Comparison of ENCODE assay signal across 40 cellular contexts in genomic region chr3:141862279-141862816, GRCh38.
"Had no signal": no experiment of that assay in that cellular context is flagged by ENCODE, and none has a peak within 500 bp of the region (broad histone marks: within the 10 kb centered on the region; RNA-seq: fewer than 3 reads in every experiment).

No MANE protein-coding gene starts in this region.

- H3K4me1 ChIP-seq: ascending aorta, body of pancreas, breast epithelium had no signal

- H3K4me3 Mint-ChIP-seq: activated naive CD4-positive, alpha-beta T cell treated with anti-CD3 and anti-CD28 coated beads for 36 hours; activated naive CD4-positive, alpha-beta T cell treated with anti-CD3 and anti-CD28 coated beads, Interleukin-2, amount 10 ng/mL, durations not matched to agents 7 days and 5 days; activated naive CD4-positive, alpha-beta T cell treated with anti-CD3 and anti-CD28 coated beads, Interleukin-2, amount 50 U/mL, for 24 hours; activated naive CD8-positive, alpha-beta T cell; activated naive CD8-positive, alpha-beta T cell treated with anti-CD3 and anti-CD28 coated beads for 36 hours; activated naive CD8-positive, alpha-beta T cell treated with anti-CD3 and anti-CD28 coated beads, Interleukin-2, amount 10 ng/mL, durations not matched to agents 7 days and 5 days; activated naive CD8-positive, alpha-beta T cell treated with anti-CD3 and anti-CD28 coated beads, Interleukin-2, amount 50 U/mL, for 24 hours; activated T-cell treated with anti-CD3 and anti-CD28 coated beads, Interleukin-2, amount 50 U/mL, for 24 hours; activated T-cell treated with anti-CD3 and anti-CD28 coated beads, Interleukin-2, amount 50 U/mL, for 4 hours; activated T-cell treated with anti-CD3 and anti-CD28 coated beads, Interleukin-2, amount 50 U/mL, for 72 hours; activated T-helper 1 cell treated with anti-CD3 and anti-CD28 coated beads, Interleukin-12 subunit alpha, Interleukin-12 subunit beta, Interleukin-2, Interleukin-4 antibody, amounts not matched to agents 30 ng/mL and 10 ng/mL and 1 ng/mL, durations not matched to agents 14 hours and 24 hours and 36 hours; activated T-helper 17 cell treated with anti-CD3 and anti-CD28 coated beads, Interleukin-2, amount 50 U/mL, for 72 hours; brain; central memory CD8-positive, alpha-beta T cell had no signal

- H3K4me1 Mint-ChIP-seq: activated naive CD4-positive, alpha-beta T cell treated with anti-CD3 and anti-CD28 coated beads, Interleukin-2, amount 10 ng/mL, durations not matched to agents 7 days and 5 days; activated naive CD4-positive, alpha-beta T cell treated with anti-CD3 and anti-CD28 coated beads, Interleukin-2, amount 50 U/mL, for 24 hours; activated T-helper 17 cell treated with anti-CD3 and anti-CD28 coated beads, Interleukin-2, amount 50 U/mL, for 72 hours; central memory CD8-positive, alpha-beta T cell had no signal

- H3K36me3 Mint-ChIP-seq: activated naive CD4-positive, alpha-beta T cell treated with anti-CD3 and anti-CD28 coated beads, Interleukin-2, amount 10 ng/mL, durations not matched to agents 7 days and 5 days; activated naive CD4-positive, alpha-beta T cell treated with anti-CD3 and anti-CD28 coated beads, Interleukin-2, amount 50 U/mL, for 24 hours; activated naive CD4-positive, alpha-beta T cell treated with anti-CD3 and anti-CD28 coated beads, Interleukin-2, amount 50 U/mL, for 72 hours; activated naive CD8-positive, alpha-beta T cell; activated naive CD8-positive, alpha-beta T cell treated with anti-CD3 and anti-CD28 coated beads for 36 hours; activated naive CD8-positive, alpha-beta T cell treated with anti-CD3 and anti-CD28 coated beads, Interleukin-2, amount 10 ng/mL, durations not matched to agents 7 days and 5 days; brain had no signal

- FAIRE-seq: astrocyte, bronchial epithelial cell had no signal

- DNase-seq: activated effector memory CD4-positive, alpha-beta T cell treated with anti-CD3 and anti-CD28 coated beads, Interleukin-2, amount 50 U/mL, for 16 hours; activated effector memory CD4-positive, alpha-beta T cell treated with Interleukin-2 at 50 U/mL for 16 hours; activated gamma-delta T cell; activated gamma-delta T cell treated with Interleukin-2 at 50 U/mL for 16 hours; activated naive CD4-positive, alpha-beta T cell; activated naive CD4-positive, alpha-beta T cell treated with anti-CD3 and anti-CD28 coated beads for 36 hours; activated naive CD4-positive, alpha-beta T cell treated with anti-CD3 and anti-CD28 coated beads, Interleukin-2, amount 10 ng/mL, durations not matched to agents 7 days and 5 days; activated naive CD4-positive, alpha-beta T cell treated with anti-CD3 and anti-CD28 coated beads, Interleukin-2, amount 50 U/mL, for 16 hours; activated naive CD4-positive, alpha-beta T cell treated with Interleukin-2 at 50 U/mL for 16 hours; activated naive CD8-positive, alpha-beta T cell treated with anti-CD3 and anti-CD28 coated beads for 36 hours; activated naive CD8-positive, alpha-beta T cell treated with anti-CD3 and anti-CD28 coated beads, Interleukin-2, amount 10 ng/mL, durations not matched to agents 7 days and 5 days; activated naive CD8-positive, alpha-beta T cell treated with anti-CD3 and anti-CD28 coated beads, Interleukin-2, amount 50 U/mL, for 24 hours; activated T-cell treated with anti-CD3 and anti-CD28 coated beads, Interleukin-2, amount 50 U/mL, for 1 hour; activated T-cell treated with anti-CD3 and anti-CD28 coated beads, Interleukin-2, amount 50 U/mL, for 24 hours; activated T-cell treated with anti-CD3 and anti-CD28 coated beads, Interleukin-2, amount 50 U/mL, for 4 hours; activated T-cell treated with anti-CD3 and anti-CD28 coated beads, Interleukin-2, amount 50 U/mL, for 48 hours; activated T-cell treated with anti-CD3 and anti-CD28 coated beads, Interleukin-2, amount 50 U/mL, for 72 hours; adrenal gland; amniotic stem cell; amygdala; anterior cingulate cortex; aorta; body of pancreas; brain microvascular endothelial cell; caudate nucleus; central memory CD4-positive, alpha-beta T cell; cerebellar nuclear complex had no signal

- H3K27me3 Mint-ChIP-seq: activated naive CD4-positive, alpha-beta T cell treated with anti-CD3 and anti-CD28 coated beads, Interleukin-2, amount 50 U/mL, for 24 hours; activated naive CD8-positive, alpha-beta T cell; activated naive CD8-positive, alpha-beta T cell treated with anti-CD3 and anti-CD28 coated beads for 36 hours; activated naive CD8-positive, alpha-beta T cell treated with anti-CD3 and anti-CD28 coated beads, Interleukin-2, amount 50 U/mL, for 24 hours; activated T-cell treated with anti-CD3 and anti-CD28 coated beads, Interleukin-2, amount 50 U/mL, for 24 hours; activated T-helper 17 cell treated with anti-CD3 and anti-CD28 coated beads, Interleukin-2, amount 50 U/mL, for 72 hours; central memory CD8-positive, alpha-beta T cell had no signal

- H3K27me3 ChIP-seq: adrenal gland, ascending aorta, body of pancreas, brain microvascular endothelial cell, breast epithelium, cardiac muscle cell had no signal

- H3K27ac Mint-ChIP-seq: activated naive CD4-positive, alpha-beta T cell treated with anti-CD3 and anti-CD28 coated beads for 36 hours; activated naive CD4-positive, alpha-beta T cell treated with anti-CD3 and anti-CD28 coated beads, Interleukin-2, amount 10 ng/mL, durations not matched to agents 7 days and 5 days; activated naive CD4-positive, alpha-beta T cell treated with anti-CD3 and anti-CD28 coated beads, Interleukin-2, amount 50 U/mL, for 24 hours; activated naive CD4-positive, alpha-beta T cell treated with anti-CD3 and anti-CD28 coated beads, Interleukin-2, amount 50 U/mL, for 72 hours; activated naive CD8-positive, alpha-beta T cell; activated naive CD8-positive, alpha-beta T cell treated with anti-CD3 and anti-CD28 coated beads for 36 hours; activated naive CD8-positive, alpha-beta T cell treated with anti-CD3 and anti-CD28 coated beads, Interleukin-2, amount 10 ng/mL, durations not matched to agents 7 days and 5 days; activated naive CD8-positive, alpha-beta T cell treated with anti-CD3 and anti-CD28 coated beads, Interleukin-2, amount 50 U/mL, for 24 hours; activated T-cell treated with anti-CD3 and anti-CD28 coated beads, Interleukin-2, amount 50 U/mL, for 24 hours; activated T-cell treated with anti-CD3 and anti-CD28 coated beads, Interleukin-2, amount 50 U/mL, for 72 hours; activated T-helper 1 cell treated with anti-CD3 and anti-CD28 coated beads, Interleukin-12 subunit alpha, Interleukin-12 subunit beta, Interleukin-2, Interleukin-4 antibody, amounts not matched to agents 30 ng/mL and 10 ng/mL and 1 ng/mL, durations not matched to agents 14 hours and 24 hours and 36 hours; activated T-helper 17 cell treated with anti-CD3 and anti-CD28 coated beads, Interleukin-2, amount 50 U/mL, for 72 hours; activated T-helper 2 cell treated with anti-CD3 and anti-CD28 coated beads, Interferon-gamma antibody, Interleukin-2, Interleukin-4, amounts not matched to agents 10 μg/mL and 5 μg/mL and 100 μg/mL, durations not matched to agents 14 hours and 24 hours and 36 hours; brain had no signal

- H3K9me3 Mint-ChIP-seq: activated naive CD4-positive, alpha-beta T cell treated with anti-CD3 and anti-CD28 coated beads for 36 hours; activated naive CD4-positive, alpha-beta T cell treated with anti-CD3 and anti-CD28 coated beads, Interleukin-2, amount 10 ng/mL, durations not matched to agents 7 days and 5 days; activated naive CD4-positive, alpha-beta T cell treated with anti-CD3 and anti-CD28 coated beads, Interleukin-2, amount 50 U/mL, for 24 hours; activated naive CD4-positive, alpha-beta T cell treated with anti-CD3 and anti-CD28 coated beads, Interleukin-2, amount 50 U/mL, for 72 hours; activated naive CD8-positive, alpha-beta T cell treated with anti-CD3 and anti-CD28 coated beads for 36 hours; activated naive CD8-positive, alpha-beta T cell treated with anti-CD3 and anti-CD28 coated beads, Interleukin-2, amount 10 ng/mL, durations not matched to agents 7 days and 5 days; activated naive CD8-positive, alpha-beta T cell treated with anti-CD3 and anti-CD28 coated beads, Interleukin-2, amount 50 U/mL, for 24 hours; activated T-cell treated with anti-CD3 and anti-CD28 coated beads, Interleukin-2, amount 50 U/mL, for 24 hours; activated T-cell treated with anti-CD3 and anti-CD28 coated beads, Interleukin-2, amount 50 U/mL, for 4 hours; activated T-cell treated with anti-CD3 and anti-CD28 coated beads, Interleukin-2, amount 50 U/mL, for 72 hours; activated T-helper 1 cell treated with anti-CD3 and anti-CD28 coated beads, Interleukin-12 subunit alpha, Interleukin-12 subunit beta, Interleukin-2, Interleukin-4 antibody, amounts not matched to agents 30 ng/mL and 10 ng/mL and 1 ng/mL, durations not matched to agents 14 hours and 24 hours and 36 hours; activated T-helper 17 cell treated with anti-CD3 and anti-CD28 coated beads, Interleukin-2, amount 50 U/mL, for 72 hours; activated T-helper 2 cell treated with anti-CD3 and anti-CD28 coated beads, Interferon-gamma antibody, Interleukin-2, Interleukin-4, amounts not matched to agents 10 μg/mL and 5 μg/mL and 100 μg/mL, durations not matched to agents 14 hours and 24 hours and 36 hours; central memory CD8-positive, alpha-beta T cell had no signal

- ATAC-seq: activated naive CD4-positive, alpha-beta T cell treated with anti-CD3 and anti-CD28 coated beads, Interleukin-2, amount 50 U/mL, for 72 hours; activated naive CD8-positive, alpha-beta T cell treated with anti-CD3 and anti-CD28 coated beads, Interleukin-2, amount 50 U/mL, for 24 hours; activated T-cell treated with anti-CD3 and anti-CD28 coated beads, Interleukin-2, amount 50 U/mL, for 4 hours; activated T-cell treated with anti-CD3 and anti-CD28 coated beads, Interleukin-2, amount 50 U/mL, for 72 hours; activated T-helper 17 cell treated with anti-CD3 and anti-CD28 coated beads, Interleukin-2, amount 50 U/mL, for 72 hours; body of pancreas had no signal

- H3K27ac ChIP-seq: ascending aorta, body of pancreas, brain microvascular endothelial cell, breast epithelium, cardiac muscle cell had no signal

- H3K4me3 ChIP-seq: adrenal gland, ascending aorta, body of pancreas, breast epithelium, cardiac muscle cell had no signal

- H3K36me3 ChIP-seq: adrenal gland, ascending aorta, brain microvascular endothelial cell, breast epithelium, cardiac muscle cell had no signal

- H3K9me3 ChIP-seq: adrenal gland, ascending aorta, body of pancreas, breast epithelium had no signal
